14 cellular contexts compared by ENCODE assay signal in the genomic region with DNA sequence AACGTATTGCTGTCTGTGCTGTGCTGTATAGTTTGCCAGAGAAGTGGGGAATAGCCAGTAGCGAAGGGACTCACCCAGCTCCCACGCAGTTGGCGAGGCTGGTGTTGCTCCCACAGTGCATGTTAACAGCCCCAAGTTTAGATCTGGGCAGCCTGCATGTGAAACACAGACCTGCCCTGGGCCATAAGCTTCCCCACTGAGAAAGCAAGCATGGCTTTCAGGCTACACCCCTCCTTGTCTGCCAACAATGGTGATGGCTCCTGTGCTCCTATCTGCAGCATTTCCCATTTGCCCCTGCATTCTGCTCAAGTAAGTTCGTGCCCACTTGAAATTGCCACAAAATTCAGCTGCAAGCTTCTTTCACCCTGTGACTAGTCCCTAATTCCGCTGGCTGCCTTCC.
"Had no signal": no experiment of that assay in that cellular context is flagged by ENCODE, and none has a peak within 500 bp of the region (broad histone marks: within the 10 kb centered on the region; RNA-seq: fewer than 3 reads in every experiment).

No MANE protein-coding gene starts in this region.

- H3K4me3 ChIP-seq: colonic mucosa, left ventricle myocardium inferior, lung, suprapubic skin, thyroid gland, upper lobe of left lung, vagina had no signal

- H3K4me3 Mint-ChIP-seq: naive thymus-derived CD4-positive, alpha-beta T cell had no signal

- H3K27me3 Mint-ChIP-seq: naive thymus-derived CD4-positive, alpha-beta T cell had no signal

- ATAC-seq: foreskin keratinocyte; naive thymus-derived CD4-positive, alpha-beta T cell; stimulated activated naive CD8-positive, alpha-beta T cell treated with anti-CD3 and anti-CD28 coated beads, Interleukin-15, Interleukin-2, amounts not matched to agents 100 U/mL and 50 U/mL, for 24 hours had no signal

- H3K36me3 ChIP-seq: colonic mucosa, thyroid gland, vagina had no signal

- H3K27ac ChIP-seq: colonic mucosa, foreskin keratinocyte, left ventricle myocardium inferior, suprapubic skin, thyroid gland, upper lobe of left lung, vagina had no signal

- H3K4me1 ChIP-seq: colonic mucosa, foreskin keratinocyte, suprapubic skin, upper lobe of left lung, vagina had no signal

- DNase-seq: colonic mucosa; dermis blood vessel endothelial cell; foreskin keratinocyte; kidney; naive thymus-derived CD4-positive, alpha-beta T cell; small intestine; stimulated activated CD4-positive, alpha-beta T cell treated with anti-CD3 and anti-CD28 coated beads, Interleukin-12 subunit alpha, Interleukin-12 subunit beta, amount 100 ng/mL, for 4 hours; stimulated activated naive CD8-positive, alpha-beta T cell treated with anti-CD3 and anti-CD28 coated beads, Interleukin-15, Interleukin-2, amounts not matched to agents 100 U/mL and 50 U/mL, for 24 hours had no signal

- H3K27me3 ChIP-seq: colonic mucosa, foreskin keratinocyte, suprapubic skin, thyroid gland, upper lobe of left lung, vagina had no signal
